ENCODE assay signal across 23 cellular contexts in the genomic region with DNA sequence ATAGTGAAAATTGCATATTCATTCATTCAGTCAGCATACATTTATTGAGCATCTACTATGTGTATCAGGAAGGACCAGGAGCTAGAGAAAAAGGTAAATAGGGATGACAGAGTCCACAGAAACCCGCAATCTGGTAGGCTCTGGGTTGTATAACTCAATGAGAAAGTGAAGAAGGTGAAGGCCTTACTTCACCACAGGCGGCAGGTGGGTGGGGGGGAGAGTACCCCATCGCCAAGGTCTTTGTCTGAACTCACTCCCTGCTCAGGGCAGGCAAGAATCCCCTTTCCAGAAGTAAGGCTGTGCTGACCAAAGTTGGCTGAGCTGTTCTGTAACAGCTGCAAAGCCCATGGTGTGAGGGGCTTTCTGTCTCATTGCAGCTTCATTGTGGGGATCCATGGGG.
"Had no signal": no experiment of that assay in that cellular context is flagged by ENCODE, and none has a peak within 500 bp of the region (broad histone marks: within the 10 kb centered on the region; RNA-seq: fewer than 3 reads in every experiment).

No MANE protein-coding gene starts in this region.

- H3K27ac Mint-ChIP-seq: activated CD4-positive, alpha-beta memory T cell treated with anti-CD3 and anti-CD28 coated beads, Interleukin-2, amount 10 ng/mL, durations not matched to agents 7 days and 5 days; activated CD4-positive, alpha-beta T cell treated with anti-CD3 and anti-CD28 coated beads for 36 hours; activated naive CD4-positive, alpha-beta T cell treated with anti-CD3 and anti-CD28 coated beads for 36 hours; activated naive CD8-positive, alpha-beta T cell; activated T-helper 17 cell treated with anti-CD3 and anti-CD28 coated beads, Interleukin-2, amount 50 U/mL, for 72 hours; T-cell had no signal

- H3K9me3 Mint-ChIP-seq: activated naive CD4-positive, alpha-beta T cell treated with anti-CD3 and anti-CD28 coated beads for 36 hours; T-cell had no signal

- H3K4me3 ChIP-seq: SK-N-MC had no signal

- ATAC-seq: activated CD4-positive, alpha-beta T cell treated with anti-CD3 and anti-CD28 coated beads for 36 hours; activated T-helper 17 cell treated with anti-CD3 and anti-CD28 coated beads, Interleukin-2, amount 50 U/mL, for 72 hours; Right ventricle myocardium inferior; T-cell had no signal

- H3K27me3 Mint-ChIP-seq: activated CD4-positive, alpha-beta T cell treated with anti-CD3 and anti-CD28 coated beads for 36 hours had no signal

- DNase-seq: activated CD4-positive, alpha-beta memory T cell treated with anti-CD3 and anti-CD28 coated beads, Interleukin-2, amount 10 ng/mL, durations not matched to agents 7 days and 5 days; activated CD4-positive, alpha-beta T cell treated with anti-CD3 and anti-CD28 coated beads for 36 hours; activated CD4-positive, alpha-beta T cell treated with anti-CD3 and anti-CD28 coated beads, Interleukin-2, amount 50 U/mL, for 1 hour; activated gamma-delta T cell; activated naive CD4-positive, alpha-beta T cell treated with anti-CD3 and anti-CD28 coated beads for 36 hours; activated T-cell treated with anti-CD3 and anti-CD28 coated beads for 4 hours; activated T-cell treated with anti-CD3 and anti-CD28 coated beads, Interleukin-2, amount 50 U/mL, for 48 hours; caudate nucleus; Kasumi-1; NCI-H1694; NCI-H2029; NCI-H2107; NCI-H2171 treated with DMSO at 0.1 percent for 48 hours; NCI-H226; NCI-H526 treated with DMSO at 0.1 percent for 48 hours; NCI-H82; T-cell; T-helper 2 cell had no signal

- H3K27ac ChIP-seq: SK-N-MC, VCaP had no signal

- H3K4me1 Mint-ChIP-seq: activated CD4-positive, alpha-beta memory T cell treated with anti-CD3 and anti-CD28 coated beads, Interleukin-2, amount 10 ng/mL, durations not matched to agents 7 days and 5 days; activated CD4-positive, alpha-beta T cell treated with anti-CD3 and anti-CD28 coated beads for 36 hours; activated T-helper 17 cell treated with anti-CD3 and anti-CD28 coated beads, Interleukin-2, amount 50 U/mL, for 72 hours; T-cell had no signal

- H3K4me3 Mint-ChIP-seq: activated CD4-positive, alpha-beta memory T cell treated with anti-CD3 and anti-CD28 coated beads, Interleukin-2, amount 10 ng/mL, durations not matched to agents 7 days and 5 days; activated CD4-positive, alpha-beta T cell treated with anti-CD3 and anti-CD28 coated beads for 36 hours; activated naive CD4-positive, alpha-beta T cell treated with anti-CD3 and anti-CD28 coated beads for 36 hours; activated naive CD8-positive, alpha-beta T cell; activated T-helper 17 cell treated with anti-CD3 and anti-CD28 coated beads, Interleukin-2, amount 50 U/mL, for 72 hours; T-cell had no signal
